In genomic region chr12:115492553-115492952, GRCh38 we compare ENCODE assay signal across 32 cellular contexts.
"Had no signal": no experiment of that assay in that cellular context is flagged by ENCODE, and none has a peak within 500 bp of the region (broad histone marks: within the 10 kb centered on the region; RNA-seq: fewer than 3 reads in every experiment).

No MANE protein-coding gene starts in this region.

- H3K27me3 ChIP-seq: MG63 had no signal

- DNase-seq: Karpas-422, Kasumi-1, MG63, MM.1S, MV-4-11, NCI-H1048, NCI-H1092, NCI-H1092 treated with DMSO at 0.1 percent for 48 hours, NCI-H1105, NCI-H1105 treated with DMSO at 0.1 percent for 48 hours, NCI-H1417, NCI-H1417 treated with DMSO at 0.1 percent for 48 hours, NCI-H1436, NCI-H1436 treated with DMSO at 0.1 percent for 48 hours, NCI-H146, NCI-H1694, NCI-H1694 treated with DMSO at 0.1 percent for 48 hours, NCI-H187, NCI-H187 treated with DMSO at 0.1 percent for 48 hours, NCI-H2029 treated with DMSO at 0.1 percent for 48 hours, NCI-H2081, NCI-H2081 treated with DMSO at 0.1 percent for 48 hours, NCI-H2107, NCI-H2171, NCI-H2171 treated with DMSO at 0.1 percent for 48 hours, NCI-H2227 treated with DMSO at 0.1 percent for 48 hours, NCI-H226, NCI-H345, NCI-H446, NCI-H446 treated with DMSO at 0.1 percent for 48 hours, NCI-H510A, NCI-H524 had no signal

- H3K4me3 ChIP-seq: MG63 had no signal

- H3K36me3 ChIP-seq: MG63 had no signal

- H3K9me3 ChIP-seq: MG63 had no signal
